16 cellular contexts compared by ENCODE assay signal in the genomic region with DNA sequence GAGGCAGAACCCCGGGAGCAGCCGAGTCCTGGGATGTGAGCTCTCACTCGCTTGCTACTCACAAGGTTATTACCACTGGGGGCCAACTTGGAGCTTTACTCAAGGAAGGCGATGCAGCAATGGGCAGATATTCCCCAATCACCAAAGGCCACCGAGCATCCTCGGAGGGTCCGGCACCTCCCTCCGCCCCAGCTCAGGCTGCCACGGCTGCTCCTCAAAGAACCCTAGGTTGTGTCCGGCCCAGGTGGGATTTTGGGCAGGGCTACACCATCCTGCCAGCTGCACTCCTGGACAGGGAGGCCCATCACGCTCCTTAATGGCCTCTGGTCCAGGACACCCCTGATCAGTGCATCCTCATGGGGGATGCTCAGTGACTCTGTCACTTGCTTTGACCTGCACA. TPM values are rescaled to one million over a fixed set of nuclear protein-coding genes. Genes with fewer than 3 reads are reported as not detected.
DNase-seq lines count a peak whose midpoint lies in the region; ATAC-seq and TF ChIP-seq lines count a peak whose summit lies in the region.
"Had no signal": no experiment of that assay in that cellular context is flagged by ENCODE, and none has a peak within 500 bp of the region (broad histone marks: within the 10 kb centered on the region; RNA-seq: fewer than 3 reads in every experiment).

No MANE protein-coding gene starts in this region.

- H3K27ac ChIP-seq in BLaER1 (peak overlapping the region; percentile 44), coronary artery (no peak overlapping the region)
- H3K27ac ChIP-seq: GM23248 had no signal

- H3K4me1 Mint-ChIP-seq in natural killer cell treated with Interleukin-12 subunit alpha and Interleukin-12 subunit beta and Interleukin-15 and Interleukin-18, amount 100 ng/mL, for 72 hours (ENCODE audit: low read depth in 2 of 2): peaks cover 3 to 5% of the 10 kb centered on the region in 2 donors

- H4K20me1 ChIP-seq in BLaER1: no peaks in the 10 kb centered on the region

- H3K9me3 ChIP-seq in BLaER1: no peaks in the 10 kb centered on the region

- no peak overlapping the region for H3K4me3 Mint-ChIP-seq in natural killer cell treated with Interleukin-12 subunit alpha and Interleukin-12 subunit beta and Interleukin-15 and Interleukin-18, amount 100 ng/mL, for 72 hours
- H3K4me3 Mint-ChIP-seq: CD4-positive, alpha-beta T cell had no signal

- peak overlapping the region; percentile 79 for H3K4me2 ChIP-seq in BLaER1

- H3K27ac Mint-ChIP-seq in natural killer cell treated with Interleukin-12 subunit alpha and Interleukin-12 subunit beta and Interleukin-15 and Interleukin-18, amount 100 ng/mL, for 72 hours: no peak overlapping the region
- H3K27ac Mint-ChIP-seq: CD4-positive, alpha-beta T cell had no signal

- no peaks in the 10 kb centered on the region for H3K27me3 ChIP-seq in BLaER1

- DNase-seq in activated CD8-positive, alpha-beta memory T cell treated with anti-CD3 and anti-CD28 coated beads for 24 hours: peak; percentile 28
- DNase-seq in activated CD8-positive, alpha-beta memory T cell treated with anti-CD3 and anti-CD28 coated beads, Interleukin-2, amount 50 U/mL, for 4 hours: no peak
- DNase-seq in coronary artery (ENCODE audit: low spot score): peak; percentile 21
- DNase-seq in mesenteric fat pad (ENCODE audit: low spot score): peak; percentile 73
- no peak for DNase-seq in activated CD4-positive, CD25-positive, alpha-beta regulatory T cell (lab: John Stamatoyannopoulos, UW)
- DNase-seq in natural killer cell treated with Interleukin-12 subunit alpha and Interleukin-12 subunit beta and Interleukin-15 and Interleukin-18, amount 100 ng/mL, for 72 hours (ENCODE audit: low spot score): no peak
- DNase-seq: 8988T, AML-193, C1 segment of cervical spinal cord, Calu3, DMS 273 treated with DMSO at 0.1 percent for 48 hours, GM23248 had no signal

- H3K27me3 Mint-ChIP-seq in natural killer cell treated with Interleukin-12 subunit alpha and Interleukin-12 subunit beta and Interleukin-15 and Interleukin-18, amount 100 ng/mL, for 72 hours: no peaks in the 10 kb centered on the region
- H3K27me3 Mint-ChIP-seq: CD4-positive, alpha-beta T cell had no signal

- no peaks in the 10 kb centered on the region for H3K36me3 ChIP-seq in BLaER1

- no peak overlapping the region for H3K9ac ChIP-seq in BLaER1
- H3K9ac ChIP-seq: GM23248 had no signal

- no peak for ATAC-seq in natural killer cell treated with Interleukin-12 subunit alpha and Interleukin-12 subunit beta and Interleukin-15 and Interleukin-18, amount 100 ng/mL, for 72 hours
- no peak for ATAC-seq in GM19452 (IDR thresholded peaks at IDR 0.05; ENCODE audit: unreplicated experiment)

- no peak for TF ChIP-seq CTCF in coronary artery (IDR thresholded peaks at IDR 0.05)

- H3K36me3 Mint-ChIP-seq in natural killer cell treated with Interleukin-12 subunit alpha and Interleukin-12 subunit beta and Interleukin-15 and Interleukin-18, amount 100 ng/mL, for 72 hours: no peaks in the 10 kb centered on the region

- no peaks in the 10 kb centered on the region for H3K9me3 Mint-ChIP-seq in natural killer cell treated with Interleukin-12 subunit alpha and Interleukin-12 subunit beta and Interleukin-15 and Interleukin-18, amount 100 ng/mL, for 72 hours
- H3K9me3 Mint-ChIP-seq: CD4-positive, alpha-beta T cell had no signal

- peaks cover 69% of the 10 kb centered on the region for H3K4me1 ChIP-seq in BLaER1

- no peak overlapping the region for H3K4me3 ChIP-seq in BLaER1
- H3K4me3 ChIP-seq in coronary artery: no peak overlapping the region
- H3K4me3 ChIP-seq: GM23248 had no signal

RNA-seq across cellular contexts. Expression of gene FBLN7, which starts 24.8 kb away (rescaled TPM):
- total RNA-seq in mesenteric fat pad: 5.3 TPM
- total RNA-seq in natural killer cell treated with Interleukin-12 subunit alpha and Interleukin-12 subunit beta and Interleukin-15 and Interleukin-18, amount 100 ng/mL, for 72 hours: under 1 TPM; 0.38 to 0.61 TPM
- total RNA-seq: Daoy had no signal

Comparison
In these comparisons a context has a peak if more than half of its experiments do, and no peak if none do; other contexts are left out.
1. DNase-seq: peak in activated CD8-positive, alpha-beta memory T cell treated with anti-CD3 and anti-CD28 coated beads for 24 hours (single experiment), coronary artery (single experiment) and mesenteric fat pad (single experiment); none in activated CD8-positive, alpha-beta memory T cell treated with anti-CD3 and anti-CD28 coated beads, Interleukin-2, amount 50 U/mL, for 4 hours (single experiment), activated CD4-positive, CD25-positive, alpha-beta regulatory T cell (0 of 4) and natural killer cell treated with Interleukin-12 subunit alpha and Interleukin-12 subunit beta and Interleukin-15 and Interleukin-18, amount 100 ng/mL, for 72 hours (single experiment).